Comparison of ENCODE assay signal across 22 cellular contexts in genomic region chr16:68348645-68349445, GRCh38. TPM values are rescaled to one million over a fixed set of nuclear protein-coding genes. Genes with fewer than 3 reads are reported as not detected.
DNase-seq lines count a peak whose midpoint lies in the region; ATAC-seq, FAIRE-seq and TF ChIP-seq lines count a peak whose summit lies in the region.
"Had no signal": no experiment of that assay in that cellular context is flagged by ENCODE, and none has a peak within 500 bp of the region (broad histone marks: within the 10 kb centered on the region; RNA-seq: fewer than 3 reads in every experiment).

No MANE protein-coding gene starts in this region.

- CTCF ChIA-PET in IMR-90 (lab: Yijun Ruan, JAX): no interaction called here

- H2BK15ac ChIP-seq in IMR-90 (ENCODE audit: low read depth, low read length): no peak overlapping the region

- H3K4me2 ChIP-seq in BLaER1 treated with 17β-estradiol and CSF1 and Interleukin-3, amounts not matched to agents 10 nM and 100 nM: peak overlapping the region; percentile 57 to 84 (median 77)
- H3K4me2 ChIP-seq in IMR-90 (ENCODE audit: low read depth, low read length): no peak overlapping the region
- no peak overlapping the region for H3K4me2 ChIP-seq in trophoblast cell (ENCODE audit: low read length)
- H3K4me2 ChIP-seq: KMS-11 had no signal

- peaks cover 47 to 92% (median 77%) of the 10 kb centered on the region in 11 experiments for H3K36me3 ChIP-seq in BLaER1 treated with 17β-estradiol and CSF1 and Interleukin-3, amounts not matched to agents 10 nM and 100 nM
- H3K36me3 ChIP-seq in IMR-90 (ENCODE audit: control insufficient read depth, insufficient read depth, low read length): peaks cover 73% of the 10 kb centered on the region
- peaks cover 38 to 44% of the 10 kb centered on the region in 2 experiments for H3K36me3 ChIP-seq in trophoblast cell (ENCODE audit: control insufficient read depth in 1 of 2, insufficient read depth in 2 of 2, low read length in 2 of 2)
- H3K36me3 ChIP-seq in esophagus squamous epithelium: peaks cover 14 to 94% (median 22%) of the 10 kb centered on the region in 3 donors

- H3K27me3 ChIP-seq in BLaER1 treated with 17β-estradiol and CSF1 and Interleukin-3, amounts not matched to agents 10 nM and 100 nM: 0 out of 22 replicates have a peak, but pooled peaks cover 0 to 6% (median 0%) of the 10 kb centered on the region in 11 experiments
- H3K27me3 ChIP-seq in IMR-90 (ENCODE audit: control insufficient read depth, insufficient read depth, low read length): no peaks in the 10 kb centered on the region
- no peaks in the 10 kb centered on the region for H3K27me3 ChIP-seq in trophoblast cell (ENCODE audit: insufficient read depth, low read length)
- no peaks in the 10 kb centered on the region for H3K27me3 ChIP-seq in esophagus squamous epithelium
- H3K27me3 ChIP-seq: Peyer's patch, SJSA1 had no signal

- no peak for TF ChIP-seq RAD21 in IMR-90 (IDR thresholded peaks at IDR 0.05; ENCODE audit: low read length)

- peaks cover 30% of the 10 kb centered on the region for H3K4me1 Mint-ChIP-seq in glutamatergic neuron (ENCODE audit: low read depth, unreplicated experiment)

- intact Hi-C loops in IMR-90 (cut with micrococcal nuclease): no loop called here
- intact Hi-C loops in esophagus squamous epithelium (cut with DNase I): no loop called here

- no peak overlapping the region for H3K4me3 Mint-ChIP-seq in glutamatergic neuron (ENCODE audit: unreplicated experiment)
- H3K4me3 Mint-ChIP-seq: CD8-positive, alpha-beta T cell had no signal

- peak overlapping the region in 3 of 11 experiments; percentile 18 to 48 (median 36); a peak in 9 of 22 replicates for H3K27ac ChIP-seq in BLaER1 treated with 17β-estradiol and CSF1 and Interleukin-3, amounts not matched to agents 10 nM and 100 nM
- H3K27ac ChIP-seq in IMR-90 (ENCODE audit: insufficient read depth, low read length): no peak overlapping the region
- H3K27ac ChIP-seq in trophoblast cell (ENCODE audit: low read depth, low read length): no peak overlapping the region
- H3K27ac ChIP-seq in esophagus squamous epithelium: no peak overlapping the region
- H3K27ac ChIP-seq: KMS-11, Peyer's patch, SJSA1 had no signal

- WGBS in IMR-90 (ENCODE audit: extremely low coverage in 2 of 2, insufficient read length in 1 of 2), 2 experiments: 98% methylated on average over 11 of the region's 27 CpGs; no CpG with 5 or more reads in 1 of the 2 experiments
- WGBS in trophoblast cell (ENCODE audit: extremely low coverage, insufficient coverage, insufficient read length): no CpG with 5 or more reads among the region's 27 CpGs
- WGBS in esophagus squamous epithelium, 2 donors: 91 to 94% methylated on average over 24 to 27 of the region's 27 CpGs

- H4K91ac ChIP-seq in IMR-90 (ENCODE audit: insufficient read depth, low read depth, low read length) (no peak overlapping the region), trophoblast cell (ENCODE audit: low read depth, low read length) (peak overlapping the region; percentile 29)

- no peak overlapping the region for H3K18ac ChIP-seq in IMR-90 (ENCODE audit: low read depth, low read length)
- no peak overlapping the region for H3K18ac ChIP-seq in trophoblast cell (ENCODE audit: low read length)

- H3K9me3 ChIP-seq in BLaER1 treated with 17β-estradiol and CSF1 and Interleukin-3, amounts not matched to agents 10 nM and 100 nM (replicated peaks in 1 of 11): no peaks in the 10 kb centered on the region
- H3K9me3 ChIP-seq in IMR-90 (ENCODE audit: control insufficient read depth, insufficient read depth, low read length) (no peaks in the 10 kb centered on the region), trophoblast cell (ENCODE audit: insufficient read depth, low read depth, low read length) (peaks cover 2% of the 10 kb centered on the region), esophagus squamous epithelium (no peaks in the 10 kb centered on the region)
- H3K9me3 ChIP-seq: Peyer's patch, SJSA1 had no signal

- H2AFZ ChIP-seq in IMR-90 (replicated peaks; ENCODE audit: low read length, poor library complexity): no peak overlapping the region
- H2AFZ ChIP-seq in trophoblast cell (ENCODE audit: insufficient read depth, low read length, poor library complexity): no peak overlapping the region

- H2BK5ac ChIP-seq in IMR-90 (ENCODE audit: low read depth, low read length, poor library complexity, severe bottlenecking) (no peak overlapping the region), trophoblast cell (ENCODE audit: low read depth, low read length, poor library complexity) (no peak overlapping the region)

- H3K56ac ChIP-seq in IMR-90 (ENCODE audit: extremely low read depth, insufficient read depth, low read length): no peak overlapping the region

- H3K9me3 Mint-ChIP-seq in glutamatergic neuron (ENCODE audit: unreplicated experiment): peaks cover 2% of the 10 kb centered on the region
- H3K9me3 Mint-ChIP-seq: CD8-positive, alpha-beta T cell had no signal

- ATAC-seq in IMR-90 (ENCODE audit: low read depth): no peak
- ATAC-seq: CD8-positive, alpha-beta T cell; HCT116 had no signal

- H3K4me1 ChIP-seq in BLaER1 treated with 17β-estradiol and CSF1 and Interleukin-3, amounts not matched to agents 10 nM and 100 nM: peaks cover 29 to 80% (median 74%) of the 10 kb centered on the region in 10 experiments
- H3K4me1 ChIP-seq in IMR-90 (ENCODE audit: control insufficient read depth, insufficient read depth, low read length) (no peaks in the 10 kb centered on the region), trophoblast cell (ENCODE audit: control insufficient read depth in 1 of 2, insufficient read depth in 2 of 2, low read length in 2 of 2) (peaks cover 20 to 42% of the 10 kb centered on the region in 2 experiments), esophagus squamous epithelium (no peaks in the 10 kb centered on the region)
- H3K4me1 ChIP-seq: SJSA1 had no signal

- POLR2A ChIA-PET in IMR-90 (lab: Charles Lee; ENCODE audit: unreplicated experiment): no interaction called here

- no peak overlapping the region for H3K4me3 ChIP-seq in BLaER1 treated with 17β-estradiol and CSF1 and Interleukin-3, amounts not matched to agents 10 nM and 100 nM
- no peak overlapping the region for H3K4me3 ChIP-seq in IMR-90 (ENCODE audit: insufficient read depth, low read depth, low read length)
- no peak overlapping the region for H3K4me3 ChIP-seq in trophoblast cell (ENCODE audit: low read depth, low read length)
- no peak overlapping the region for H3K4me3 ChIP-seq in esophagus squamous epithelium
- H3K4me3 ChIP-seq: Peyer's patch, SJSA1 had no signal

- TF ChIP-seq CTCF in IMR-90 (conservative IDR thresholded peaks at IDR 0.05; ENCODE audit: low read depth, low read length) (no peak), glutamatergic neuron (IDR thresholded peaks at IDR 0.05; ENCODE audit: partially characterized antibody, unreplicated experiment) (no peak), esophagus squamous epithelium (IDR thresholded peaks at IDR 0.05) (no peak)

- H3K23ac ChIP-seq in IMR-90 (ENCODE audit: low read depth, low read length) (no peak overlapping the region), trophoblast cell (ENCODE audit: low read length) (no peak overlapping the region)

- no peak overlapping the region for H4K5ac ChIP-seq in IMR-90 (ENCODE audit: low read depth, low read length)

- no peaks in the 10 kb centered on the region for H3K79me1 ChIP-seq in IMR-90 (ENCODE audit: low read depth in 1 of 2, low read length in 2 of 2)
- peaks cover 8% of the 10 kb centered on the region for H3K79me1 ChIP-seq in trophoblast cell (ENCODE audit: low read length)

- peaks cover 4% of the 10 kb centered on the region; the same call in 1 of the 2 replicates for H3K9me1 ChIP-seq in IMR-90 (ENCODE audit: insufficient read depth, low read length)

- dilution Hi-C loops in IMR-90 (cut with HindIII; ENCODE audit: low sequenced_read_pairs, unreplicated experiment): no loop called here

- H4K8ac ChIP-seq in IMR-90 (ENCODE audit: low read depth in 2 of 2, low read length in 2 of 2) (no peak overlapping the region), trophoblast cell (ENCODE audit: low read depth, low read length) (no peak overlapping the region)

- H3K9ac ChIP-seq in BLaER1 treated with 17β-estradiol and CSF1 and Interleukin-3, amounts not matched to agents 10 nM and 100 nM: peak overlapping the region in 3 of 11 experiments; percentile 9 to 42 (median 29); a peak in 5 of 22 replicates
- no peak overlapping the region for H3K9ac ChIP-seq in IMR-90 (ENCODE audit: low read depth, low read length)
- H3K9ac ChIP-seq in trophoblast cell (ENCODE audit: low read length): no peak overlapping the region
- H3K9ac ChIP-seq: KMS-11 had no signal

- peaks cover 0 to 50% (median 14%) of the 10 kb centered on the region in 11 experiments; a peak in 14 of 22 replicates for H4K20me1 ChIP-seq in BLaER1 treated with 17β-estradiol and CSF1 and Interleukin-3, amounts not matched to agents 10 nM and 100 nM
- H4K20me1 ChIP-seq in IMR-90 (ENCODE audit: insufficient read depth, low read length): no peaks in the 10 kb centered on the region; the same call in 1 of the 2 replicates

- peak overlapping the region; percentile 33 for H3K27ac Mint-ChIP-seq in glutamatergic neuron (ENCODE audit: unreplicated experiment)
- H3K27ac Mint-ChIP-seq: CD8-positive, alpha-beta T cell had no signal

- TF ChIP-seq POLR2A in IMR-90 (IDR thresholded peaks at IDR 0.05; ENCODE audit: low read depth, low read length) (no peak), esophagus squamous epithelium (IDR thresholded peaks at IDR 0.05) (no peak), GM12891 (IDR thresholded peaks at IDR 0.05; ENCODE audit: low read depth, low read length) (no peak)

- no TSS peak for BruUV-seq in IMR-90 (replicated peaks; lab: Mats Ljungman, UMichigan)

- H2BK12ac ChIP-seq in trophoblast cell (ENCODE audit: low read length): peak overlapping the region; percentile 10

- H4K12ac ChIP-seq in trophoblast cell (ENCODE audit: low read depth, low read length): no peak overlapping the region

- H3K14ac ChIP-seq in IMR-90 (replicated peaks; ENCODE audit: low read depth, low read length): no peak overlapping the region
- H3K14ac ChIP-seq in trophoblast cell (ENCODE audit: low read length): no peak overlapping the region

- no peak overlapping the region for H2AK9ac ChIP-seq in IMR-90 (replicated peaks; ENCODE audit: low read depth, low read length, poor library complexity)

- H2AK5ac ChIP-seq in IMR-90 (ENCODE audit: low read depth, low read length): no peak overlapping the region
- H2AK5ac ChIP-seq in trophoblast cell (ENCODE audit: low read length): no peak overlapping the region

- no peak overlapping the region for H3K4ac ChIP-seq in IMR-90 (ENCODE audit: low read depth, low read length)
- H3K4ac ChIP-seq in trophoblast cell (ENCODE audit: low read depth, low read length): no peak overlapping the region

- peaks cover 5% of the 10 kb centered on the region for H3K36me3 Mint-ChIP-seq in glutamatergic neuron (ENCODE audit: unreplicated experiment)

- H2BK120ac ChIP-seq in IMR-90 (ENCODE audit: low read depth, low read length): no peak overlapping the region
- H2BK120ac ChIP-seq in trophoblast cell (ENCODE audit: insufficient read depth, low read length, poor library complexity): no peak overlapping the region

- DNase-seq in IMR-90 (no peak), glutamatergic neuron (no peak), trophoblast cell (no peak), esophagus squamous epithelium (lab: John Stamatoyannopoulos, UW) (no peak), GM12891 (ENCODE audit: insufficient read length, low spot score) (no peak), GF-D8 (lab: John Stamatoyannopoulos, UW) (no peak)
- DNase-seq: C1 segment of cervical spinal cord; Calu3; CD8-positive, alpha-beta T cell; DMS153; GOT3; NCI-H1092 treated with DMSO at 0.1 percent for 48 hours; NCI-H146; NCI-H2029; NCI-H345; NCI-H524; Peyer's patch had no signal

- in situ Hi-C loops in IMR-90 (cut with MboI; ENCODE audit: low sequenced_read_pairs): no loop called here

- peaks cover 2% of the 10 kb centered on the region for H3K79me2 ChIP-seq in trophoblast cell (ENCODE audit: control insufficient read depth, insufficient read depth, low read length, poor library complexity)

- no peak overlapping the region for H2BK20ac ChIP-seq in IMR-90 (ENCODE audit: low read depth, low read length)

- FAIRE-seq in GM12891 (lab: Jason Lieb, UNC): no peak
- FAIRE-seq: G401.6 had no signal

- peaks cover 5% of the 10 kb centered on the region for H3K27me3 Mint-ChIP-seq in glutamatergic neuron (ENCODE audit: unreplicated experiment)

RNA-seq across cellular contexts. Expression of gene PRMT7, which starts 38.0 kb away (rescaled TPM):
- total RNA-seq in IMR-90 (2012; rRNA removed): 65.5 and 68.6 TPM in 2 replicates
- polyA plus RNA-seq in IMR-90 (2012; rRNA removed): 61.0 and 63.1 TPM in 2 replicates
- 31.0 and 38.2 TPM in 2 replicates for polyA plus RNA-seq in IMR-90 (2012; cell fraction: cytosol; rRNA removed)
- polyA plus RNA-seq in IMR-90 (2012; cell fraction: nucleus; rRNA removed; ENCODE audit: low replicate concordance): 269 and 469 TPM in 2 replicates
- 62.7 TPM for total RNA-seq in glutamatergic neuron (ENCODE audit: unreplicated experiment)
- 32.7 and 33.3 TPM in 2 replicates for polyA plus RNA-seq in trophoblast cell (2013)
- 10 to 100 TPM; 15.2 to 35.7 (median 21.2) TPM for total RNA-seq in esophagus squamous epithelium
- 49.7 TPM for polyA plus RNA-seq in GM12891 (2012; ENCODE audit: low read depth, missing spikeins)

RNA-seq across cellular contexts. Expression of gene SLC7A6OS, which starts 38.1 kb away (rescaled TPM):
- total RNA-seq in IMR-90 (2012; rRNA removed) (8.4 and 10.3 TPM in 2 replicates), glutamatergic neuron (ENCODE audit: unreplicated experiment) (25.2 TPM), esophagus squamous epithelium (10 to 100 TPM in 1 of 4 donors, 1 to 10 TPM in 3; 4.5 to 16.2 (median 6.7) TPM)
- polyA plus RNA-seq in IMR-90 (2012; rRNA removed): 5.6 and 6.8 TPM in 2 replicates
- polyA plus RNA-seq in IMR-90 (2012; cell fraction: cytosol; rRNA removed): 2.5 and 3.5 TPM in 2 replicates
- 7.7 and 20.7 TPM in 2 replicates for polyA plus RNA-seq in IMR-90 (2012; cell fraction: nucleus; rRNA removed; ENCODE audit: low replicate concordance)
- polyA plus RNA-seq in trophoblast cell (2013): 8.8 and 9.9 TPM in 2 replicates
- 14.2 TPM for polyA plus RNA-seq in GM12891 (2012; ENCODE audit: low read depth, missing spikeins)

Comparison
In these comparisons a context has a peak if more than half of its experiments do, and no peak if none do; other contexts are left out.
1. H3K4me2 ChIP-seq: peak in BLaER1 treated with 17β-estradiol and CSF1 and Interleukin-3, amounts not matched to agents 10 nM and 100 nM (11 of 11); none in IMR-90 (single experiment) and trophoblast cell (single experiment).